In the genomic region with DNA sequence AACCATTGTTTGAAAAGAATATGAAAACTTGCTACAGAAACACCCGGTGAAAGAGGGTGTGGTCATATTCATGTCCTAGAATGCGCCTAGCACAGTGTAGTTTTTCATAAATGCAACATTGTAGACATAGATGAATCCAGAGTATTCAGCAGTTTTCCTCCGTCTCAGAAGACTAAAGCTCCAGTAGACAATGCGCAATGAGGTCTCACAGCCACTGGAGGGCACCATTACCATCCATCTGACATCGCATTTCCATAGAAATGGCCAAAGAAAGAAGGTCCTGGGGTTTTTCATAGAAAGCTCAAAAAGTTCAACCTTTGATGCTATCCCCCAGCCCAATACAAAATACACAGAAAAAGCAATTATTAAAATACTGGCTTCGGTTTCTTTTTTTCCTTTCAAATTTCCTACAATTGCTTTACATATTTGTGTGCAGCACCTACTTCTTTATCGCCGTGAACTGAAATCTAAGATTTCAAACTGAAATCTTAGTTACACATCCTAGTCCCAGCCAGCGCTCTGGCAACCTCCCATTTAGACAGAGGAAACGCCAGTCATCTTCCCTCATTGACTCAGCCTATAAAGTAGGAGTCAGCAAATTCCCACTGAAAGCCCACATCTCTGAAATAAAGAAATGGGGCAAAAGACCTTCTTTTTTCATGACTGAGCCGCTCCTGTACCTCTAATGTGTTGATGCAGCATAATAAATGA, we compare ENCODE assay signal across 8 cellular contexts. TPM values are rescaled to one million over a fixed set of nuclear protein-coding genes. Genes with fewer than 3 reads are reported as not detected.
A peak's percentile ranks its signal among the peaks of the same experiment; 100 is the strongest.
DNase-seq lines count a peak whose midpoint lies in the region; ATAC-seq, FAIRE-seq and TF ChIP-seq lines count a peak whose summit lies in the region.

No MANE protein-coding gene starts in this region.

- no peaks in the 10 kb centered on the region for H3K27me3 ChIP-seq in lower lobe of right lung (ENCODE audit: low read depth)

- TF ChIP-seq POLR2A in GM12891 (IDR thresholded peaks at IDR 0.05; ENCODE audit: low read depth, low read length), result no peak

- intact Hi-C loops in lower lobe of right lung (cut with DNase I), result loop anchor here (5.0 kb wide), 1 partner anchor 98 kb away; no protein-coding TSS in a partner anchor

- no peaks in the 10 kb centered on the region for H3K9me3 ChIP-seq in lower lobe of right lung

- peak; percentile 81 for DNase-seq in AG08396 (ENCODE audit: low spot score)
- peak; percentile 43 for DNase-seq in GM12891 (ENCODE audit: insufficient read length, low spot score)
- DNase-seq in NCI-H2171 (lab: John Stamatoyannopoulos, UW), result peak; percentile 41
- peak; percentile 29 for DNase-seq in activated CD4-positive, alpha-beta T cell treated with anti-CD3 and anti-CD28 coated beads for 1 hour
- peak; percentile 86 for DNase-seq in dermis blood vessel endothelial cell
- DNase-seq in lower lobe of right lung, result no peak
- DNase-seq in stimulated activated naive CD4-positive, alpha-beta T cell treated with Interleukin-2 at 50 U/mL for 16 hours (lab: John Stamatoyannopoulos, UW), result peak; percentile 47

- peaks cover 23% of the 10 kb centered on the region for H3K4me1 ChIP-seq in lower lobe of right lung

- peak; percentile 61 for FAIRE-seq in GM12891 (lab: Jason Lieb, UNC)

- peaks cover 10% of the 10 kb centered on the region for H3K36me3 ChIP-seq in lower lobe of right lung

- no peak overlapping the region for H3K27ac ChIP-seq in lower lobe of right lung

- peak; percentile 86 for TF ChIP-seq CTCF in lower lobe of right lung (IDR thresholded peaks at IDR 0.05)

- H3K4me3 ChIP-seq in lower lobe of right lung, result no peak overlapping the region

- no peak for ATAC-seq in lower lobe of right lung
- no peak for ATAC-seq in GM18909 (IDR thresholded peaks at IDR 0.05; ENCODE audit: poor library complexity, unreplicated experiment)

TF ChIP-seq in GM12891, 5 proteins besides CTCF, POLR2A, EP300 and RAD21:
- no peak for TF ChIP-seq PAX5 (IDR thresholded peaks at IDR 0.05; ENCODE audit: insufficient read depth, low read length, severe bottlenecking)
- no peak for TF ChIP-seq POLR2AphosphoS5 (IDR thresholded peaks at IDR 0.05; ENCODE audit: low read depth, low read length)
- no peak; the same call in 1 of the 2 replicates for TF ChIP-seq POU2F2 (IDR thresholded peaks at IDR 0.05; ENCODE audit: low read depth, low read length)
- no peak for TF ChIP-seq TAF1 (IDR thresholded peaks at IDR 0.05; ENCODE audit: low read depth, low read length)
- TF ChIP-seq SPI1 (IDR thresholded peaks at IDR 0.05; ENCODE audit: low read depth, low read length), result no peak
TF ChIP-seq in GM12891: peak in this region for 0.

RNA-seq across cellular contexts. Expression of gene CD58, which starts 3.9 kb away (rescaled TPM):
- polyA plus RNA-seq in GM12891 (2012; ENCODE audit: low read depth, missing spikeins), result 88.3 TPM
- total RNA-seq in dermis blood vessel endothelial cell (15.5 and 17.9 TPM in 2 replicates), lower lobe of right lung (39.5 TPM)
